ENCODE assay signal across 27 cellular contexts in genomic region chr1:30601316-30602085, GRCh38.
DNase-seq lines count a peak whose midpoint lies in the region; ATAC-seq, FAIRE-seq and TF ChIP-seq lines count a peak whose summit lies in the region.
"Had no signal": no experiment of that assay in that cellular context is flagged by ENCODE, and none has a peak within 500 bp of the region (broad histone marks: within the 10 kb centered on the region; RNA-seq: fewer than 3 reads in every experiment).

No MANE protein-coding gene starts in this region.

- no peak overlapping the region for H3K27ac Mint-ChIP-seq in activated T-helper 17 cell treated with anti-CD3 and anti-CD28 coated beads, Interleukin-2, amount 50 U/mL, for 72 hours
- H3K27ac Mint-ChIP-seq: CD14-positive monocyte; natural killer cell treated with Interleukin-12 subunit alpha and Interleukin-12 subunit beta and Interleukin-15 and Interleukin-18, amount 100 ng/mL, for 72 hours had no signal

- no peaks in the 10 kb centered on the region for H3K4me1 ChIP-seq in HepG2 (ENCODE audit: insufficient read depth, low read length)
- H3K4me1 ChIP-seq in right lobe of liver = no peaks in the 10 kb centered on the region
- 0 out of 5 replicates have a peak, but pooled peaks cover 0 to 4% of the 10 kb centered on the region in 2 experiments for H3K4me1 ChIP-seq in K562 (replicated peaks in 1 of 2; ENCODE audit: control insufficient read depth in 2 of 2, insufficient read depth in 2 of 2, low read length in 2 of 2)
- H3K4me1 ChIP-seq in effector memory CD4-positive, alpha-beta T cell (ENCODE audit: control insufficient read depth, insufficient read depth, low read length, poor library complexity, severe bottlenecking) = no peaks in the 10 kb centered on the region
- H3K4me1 ChIP-seq: body of pancreas, thyroid gland had no signal

- WGBS in HepG2 (ENCODE audit: low lambda C conversion rate) = 11% methylated on average over 6 of the region's 8 CpGs
- 61% methylated on average over 3 of the region's 8 CpGs for WGBS in right lobe of liver (ENCODE audit: insufficient coverage, low coverage, low lambda C conversion rate, missing lambda C conversion rate)
- 2% methylated on average over 8 of the region's 8 CpGs for WGBS in K562 (ENCODE audit: insufficient coverage, low coverage, missing lambda C conversion rate)

- FAIRE-seq in HepG2 (lab: Jason Lieb, UNC) = no peak
- FAIRE-seq in K562 (lab: Jason Lieb, UNC) = no peak
- FAIRE-seq: frontal cortex had no signal

- H2AFZ ChIP-seq in HepG2 (ENCODE audit: low read length) (no peak overlapping the region), K562 (ENCODE audit: low read depth, low read length) (no peak overlapping the region)

- no peak for DNase-seq in HepG2 (ENCODE audit: low spot score)
- no peak for DNase-seq in right lobe of liver
- no peak for DNase-seq in K562 (ENCODE audit: extremely low read depth in 1 of 4, low spot score in 3 of 4)
- DNase-seq in islet precursor cell = peak; percentile 28
- no peak for DNase-seq in effector memory CD4-positive, alpha-beta T cell
- DNase-seq: activated CD4-positive, alpha-beta T cell treated with anti-CD3 and anti-CD28 coated beads, Interleukin-2, amount 50 U/mL, for 1 hour; activated naive CD4-positive, alpha-beta T cell; activated T-cell treated with anti-CD3 and anti-CD28 coated beads, Interleukin-2, amount 50 U/mL, for 48 hours; body of pancreas; DMS79 treated with DMSO at 0.1 percent for 48 hours; left ventricle myocardium superior; MV-4-11; NCI-H146; NCI-H510A treated with DMSO at 0.1 percent for 48 hours; SHP77 treated with DMSO at 0.1 percent for 48 hours; stimulated activated naive CD8-positive, alpha-beta T cell treated with anti-CD3 and anti-CD28 coated beads, Interleukin-15, Interleukin-2, amounts not matched to agents 100 U/mL and 50 U/mL, for 24 hours; SW 1271; T-helper 9 cell; thyroid gland had no signal

- no peaks in the 10 kb centered on the region for H3K4me1 Mint-ChIP-seq in activated T-helper 17 cell treated with anti-CD3 and anti-CD28 coated beads, Interleukin-2, amount 50 U/mL, for 72 hours
- H3K4me1 Mint-ChIP-seq: CD14-positive monocyte had no signal

- no peaks in the 10 kb centered on the region for H3K9me3 Mint-ChIP-seq in activated T-helper 17 cell treated with anti-CD3 and anti-CD28 coated beads, Interleukin-2, amount 50 U/mL, for 72 hours
- H3K9me3 Mint-ChIP-seq: natural killer cell treated with Interleukin-12 subunit alpha and Interleukin-12 subunit beta and Interleukin-15 and Interleukin-18, amount 100 ng/mL, for 72 hours had no signal

- H3K9me1 ChIP-seq in K562 (ENCODE audit: control insufficient read depth, insufficient read depth, low read length) = no peaks in the 10 kb centered on the region

- TF ChIP-seq POLR2A in HepG2 (IDR thresholded peaks at IDR 0.05; ENCODE audit: insufficient read depth in 1 of 2, low read depth in 2 of 2, low read length in 2 of 2) = no peak
- TF ChIP-seq POLR2A in right lobe of liver (IDR thresholded peaks at IDR 0.05) = no peak
- TF ChIP-seq POLR2A in K562 (conservative IDR thresholded peaks at IDR 0.05) = no peak

- no peak overlapping the region for H3K27ac ChIP-seq in HepG2 (ENCODE audit: extremely low read length, insufficient read depth, low read length)
- H3K27ac ChIP-seq in right lobe of liver = no peak overlapping the region
- H3K27ac ChIP-seq in K562 (ENCODE audit: extremely low read depth, low read depth, low read length) = no peak overlapping the region
- no peak overlapping the region for H3K27ac ChIP-seq in effector memory CD4-positive, alpha-beta T cell (ENCODE audit: insufficient read depth, low read length, poor library complexity, severe bottlenecking)
- H3K27ac ChIP-seq: body of pancreas, skin epidermis, thyroid gland, VCaP had no signal

- H3K9me3 ChIP-seq in HepG2 (ENCODE audit: low read length) = no peaks in the 10 kb centered on the region
- no peaks in the 10 kb centered on the region for H3K9me3 ChIP-seq in right lobe of liver
- no peaks in the 10 kb centered on the region for H3K9me3 ChIP-seq in K562 (replicated peaks; ENCODE audit: control insufficient read depth, insufficient read depth, low read depth, low read length)
- H3K9me3 ChIP-seq in effector memory CD4-positive, alpha-beta T cell (ENCODE audit: control insufficient read depth, low read length) = no peaks in the 10 kb centered on the region
- H3K9me3 ChIP-seq: body of pancreas, thyroid gland had no signal

- CTCF ChIA-PET in HepG2 (lab: Yijun Ruan, JAX; ENCODE audit: low intra/inter-chr PET ratio, low total read pairs) = no interaction called here
- CTCF ChIA-PET in K562 (lab: Yijun Ruan, JAX; ENCODE audit: low intra/inter-chr PET ratio) = no interaction called here

- BruUV-seq in HepG2 (replicated peaks; lab: Mats Ljungman, UMichigan) (no TSS peak), K562 (replicated peaks; lab: Mats Ljungman, UMichigan) (no TSS peak)

- no peaks in the 10 kb centered on the region for H3K36me3 Mint-ChIP-seq in activated T-helper 17 cell treated with anti-CD3 and anti-CD28 coated beads, Interleukin-2, amount 50 U/mL, for 72 hours (ENCODE audit: low read depth)
- H3K36me3 Mint-ChIP-seq: CD14-positive monocyte; natural killer cell treated with Interleukin-12 subunit alpha and Interleukin-12 subunit beta and Interleukin-15 and Interleukin-18, amount 100 ng/mL, for 72 hours had no signal

- POLR2A ChIA-PET in HepG2 (lab: Yijun Ruan, JAX) = no interaction called here
- POLR2A ChIA-PET in K562 (lab: Yijun Ruan, JAX) = interaction anchor here (2.5 kb wide), 1 partner anchor 11 kb away, joined by 11 read pairs; no protein-coding TSS in a partner anchor

- in situ Hi-C loops in HepG2 (cut with HindIII; ENCODE audit: extremely low pct_ligation_motif_present, low pct_unique_long_range_greater_than_20kb) (no loop called here), K562 (cut with MboI) (no loop called here)

- peaks cover 22% of the 10 kb centered on the region for H3K27me3 Mint-ChIP-seq in activated T-helper 17 cell treated with anti-CD3 and anti-CD28 coated beads, Interleukin-2, amount 50 U/mL, for 72 hours

- intact Hi-C loops in HepG2 (cut with micrococcal nuclease; ENCODE audit: unreplicated experiment) = no loop called here
- intact Hi-C loops in right lobe of liver (cut with DNase I) = no loop called here
- intact Hi-C loops in K562 (cut with micrococcal nuclease) = no loop called here

- no peaks in the 10 kb centered on the region for H3K36me3 ChIP-seq in HepG2 (replicated peaks in 1 of 2; ENCODE audit: control insufficient read depth in 1 of 2, insufficient read depth in 2 of 2, low read length in 2 of 2)
- H3K36me3 ChIP-seq in right lobe of liver = no peaks in the 10 kb centered on the region
- no peaks in the 10 kb centered on the region for H3K36me3 ChIP-seq in K562 (ENCODE audit: control insufficient read depth, insufficient read depth, low read length)
- H3K36me3 ChIP-seq in effector memory CD4-positive, alpha-beta T cell (ENCODE audit: control insufficient read depth, insufficient read depth, low read length) = no peaks in the 10 kb centered on the region
- H3K36me3 ChIP-seq: thyroid gland had no signal

- H3K4me3 ChIP-seq in HepG2 (replicated peaks in 1 of 3; ENCODE audit: insufficient read depth in 1 of 3, low read depth in 2 of 3, low read length in 3 of 3) (no peak overlapping the region), right lobe of liver (no peak overlapping the region), K562 (no peak overlapping the region)
- H3K4me3 ChIP-seq in effector memory CD4-positive, alpha-beta T cell (ENCODE audit: insufficient read depth, low read depth, low read length, poor library complexity, severe bottlenecking) = no peak overlapping the region
- H3K4me3 ChIP-seq: body of pancreas, skin epidermis, thyroid gland had no signal

- H3K27me3 ChIP-seq in HepG2 (ENCODE audit: control insufficient read depth in 1 of 2, insufficient read depth in 2 of 2, low read length in 2 of 2) (peaks cover 0 to 4% of the 10 kb centered on the region in 2 experiments; a peak in 2 of 5 replicates), right lobe of liver (no peaks in the 10 kb centered on the region), K562 (ENCODE audit: control insufficient read depth in 2 of 2, insufficient read depth in 2 of 2, low read length in 2 of 2) (peaks cover 0 to 25% of the 10 kb centered on the region in 2 experiments; a peak in 2 of 5 replicates)
- no peaks in the 10 kb centered on the region for H3K27me3 ChIP-seq in effector memory CD4-positive, alpha-beta T cell (replicated peaks; ENCODE audit: control insufficient read depth, insufficient read depth, low read length, poor library complexity, severe bottlenecking)
- H3K27me3 ChIP-seq: body of pancreas, thyroid gland had no signal

- TF ChIP-seq RAD21 in HepG2 (CRISPR knock-in tag; IDR thresholded peaks at IDR 0.05) = no peak
- 0 out of 4 replicates have a peak, but pooled peaks of 1 of the 2 experiments have one; percentile 7 for TF ChIP-seq RAD21 in K562 (CRISPR knock-in tag; conservative IDR thresholded peaks at IDR 0.05 in 1 of 2, IDR thresholded peaks at IDR 0.05 in 1 of 2)

- no peak for TF ChIP-seq EP300 in HepG2 (IDR thresholded peaks at IDR 0.05; ENCODE audit: low read depth in 2 of 2, low read length in 2 of 2)
- no peak for TF ChIP-seq EP300 in HepG2 (CRISPR knock-in tag; IDR thresholded peaks at IDR 0.05; ENCODE audit: borderline replicate concordance)
- no peak for TF ChIP-seq EP300 in K562 (IDR thresholded peaks at IDR 0.05; ENCODE audit: low read length)

- H4K20me1 ChIP-seq in HepG2 (ENCODE audit: insufficient read depth, low read length) (no peaks in the 10 kb centered on the region), K562 (replicated peaks; ENCODE audit: control insufficient read depth, insufficient read depth, low read length) (no peaks in the 10 kb centered on the region)

- H3K4me2 ChIP-seq in HepG2 (ENCODE audit: low read depth, low read length) = no peak overlapping the region
- no peak overlapping the region; the same call in 1 of the 2 replicates for H3K4me2 ChIP-seq in K562 (ENCODE audit: insufficient read depth, low read length)

- H3K4me3 Mint-ChIP-seq in activated T-helper 17 cell treated with anti-CD3 and anti-CD28 coated beads, Interleukin-2, amount 50 U/mL, for 72 hours = no peak overlapping the region
- H3K4me3 Mint-ChIP-seq: CD14-positive monocyte; natural killer cell treated with Interleukin-12 subunit alpha and Interleukin-12 subunit beta and Interleukin-15 and Interleukin-18, amount 100 ng/mL, for 72 hours had no signal

- ATAC-seq in HepG2 (peak; percentile 53), right lobe of liver (no peak), K562 (0 out of 3 replicates have a peak, but pooled peaks have one; percentile 23), HG03097 (IDR thresholded peaks at IDR 0.05; ENCODE audit: low FRiP score, unreplicated experiment) (no peak)
- no peak for ATAC-seq in activated T-helper 17 cell treated with anti-CD3 and anti-CD28 coated beads, Interleukin-2, amount 50 U/mL, for 72 hours (replicated peaks)
- ATAC-seq: body of pancreas; left ventricle myocardium superior; natural killer cell treated with Interleukin-12 subunit alpha and Interleukin-12 subunit beta and Interleukin-15 and Interleukin-18, amount 100 ng/mL, for 72 hours; Panc1; stimulated activated naive CD8-positive, alpha-beta T cell treated with anti-CD3 and anti-CD28 coated beads, Interleukin-15, Interleukin-2, amounts not matched to agents 100 U/mL and 50 U/mL, for 24 hours had no signal

- H3K79me2 ChIP-seq in HepG2 (ENCODE audit: insufficient read depth, low read length) (no peaks in the 10 kb centered on the region), K562 (ENCODE audit: control insufficient read depth, insufficient read depth, low read length) (no peaks in the 10 kb centered on the region)

- TF ChIP-seq CTCF in HepG2 (CRISPR knock-in tag; IDR thresholded peaks at IDR 0.05) (0 out of 2 replicates have a peak, but pooled peaks have one; percentile 7), right lobe of liver (IDR thresholded peaks at IDR 0.05) (no peak), K562 (IDR thresholded peaks at IDR 0.05 in 2 of 3, conservative IDR thresholded peaks at IDR 0.05 in 1 of 3; ENCODE audit: insufficient read depth in 2 of 3, low read depth in 1 of 3, low read length in 3 of 3) (peak in 2 of 3 experiments; percentile 17 to 19; a peak in 2 of 6 replicates)

- H3K9ac ChIP-seq in HepG2 (ENCODE audit: insufficient read depth, low read depth, low read length) (no peak overlapping the region), K562 (ENCODE audit: insufficient read depth in 1 of 2, low read depth in 2 of 2, low read length in 2 of 2) (no peak overlapping the region)

Comparison
In these comparisons a context has a peak if more than half of its experiments do, and no peak if none do; other contexts are left out.
1. ATAC-seq: peak in HepG2 (single experiment) and K562 (single experiment); none in right lobe of liver (0 of 4), HG03097 (single experiment) and activated T-helper 17 cell treated with anti-CD3 and anti-CD28 coated beads, Interleukin-2, amount 50 U/mL, for 72 hours (single experiment).
2. CTCF ChIP-seq: peak in HepG2 (single experiment) and K562 (2 of 3); none in right lobe of liver (0 of 4).
3. Of the 241 proteins assayed by ChIP-seq in both HepG2 and K562: peak only in HepG2: none; only in K562: none; in both: CTCF; in neither: 239; mixed calls (peak in some experiments, not most) for 1.